Comparison of ENCODE assay signal across 1 cellular context in genomic region chr6:104714796-104715195, GRCh38.
A peak's percentile ranks its signal among the peaks of the same experiment; 100 is the strongest.
TF ChIP-seq lines count a peak whose summit lies in the region.

No MANE protein-coding gene starts in this region.

TF ChIP-seq in K562, 482 proteins besides CTCF, POLR2A, EP300 and RAD21 (continued from another document):
- no peak for TF ChIP-seq BRF2 (IDR thresholded peaks at IDR 0.05; ENCODE audit: borderline replicate concordance, insufficient read depth, insufficient read length)
- no peak for TF ChIP-seq PBX2 (CRISPR knock-in tag; IDR thresholded peaks at IDR 0.05; ENCODE audit: low read depth)
- peak; percentile 91 for TF ChIP-seq PBX2 (tag; conservative IDR thresholded peaks at IDR 0.05; ENCODE audit: low read depth)
- no peak for TF ChIP-seq EHMT2 (IDR thresholded peaks at IDR 0.05)
- TF ChIP-seq SMAD4 (CRISPR knock-in tag; conservative IDR thresholded peaks at IDR 0.05): no peak
- no peak for TF ChIP-seq CEBPZ (IDR thresholded peaks at IDR 0.05; ENCODE audit: borderline replicate concordance, low read depth, low read length)
- no peak for TF ChIP-seq SUPT5H (IDR thresholded peaks at IDR 0.05)
- TF ChIP-seq NR2F6 (CRISPR knock-in tag; IDR thresholded peaks at IDR 0.05): no peak
- peak; percentile 32; the same call in 1 of the 2 replicates for TF ChIP-seq PKNOX1 (IDR thresholded peaks at IDR 0.05)
- TF ChIP-seq MIER1 (IDR thresholded peaks at IDR 0.05; ENCODE audit: low read depth): no peak
